1 cellular context compared by ENCODE assay signal in genomic region chr6:31820051-31820389, GRCh38.
TF ChIP-seq lines count a peak whose summit lies in the region.

No MANE protein-coding gene starts in this region.

TF ChIP-seq in K562, 482 proteins besides CTCF, POLR2A, EP300 and RAD21:
- TF ChIP-seq NEUROD1 (IDR thresholded peaks at IDR 0.05; ENCODE audit: borderline replicate concordance, low read depth, low read length, partially characterized antibody) (no peak), KAT7 (CRISPR knock-in tag; IDR thresholded peaks at IDR 0.05; ENCODE audit: borderline replicate concordance) (0 out of 2 replicates have a peak, but pooled peaks have one; percentile 29), MAZ (CRISPR knock-in tag; conservative IDR thresholded peaks at IDR 0.05 in 1 of 2, IDR thresholded peaks at IDR 0.05 in 1 of 2) (0 out of 4 replicates have a peak, but pooled peaks of 1 of the 2 experiments have one; percentile 26), MXD1 (CRISPR knock-in tag; IDR thresholded peaks at IDR 0.05; ENCODE audit: borderline replicate concordance, poor library complexity, severe bottlenecking) (peak; percentile 22), ARID4B (CRISPR knock-in tag; IDR thresholded peaks at IDR 0.05) (peak; percentile 25; the same call in 1 of the 2 replicates), NR2C2 (CRISPR knock-in tag; IDR thresholded peaks at IDR 0.05) (peak; percentile 46; the same call in 1 of the 2 replicates), NR2C2 (tag; IDR thresholded peaks at IDR 0.05) (no peak), FOXA3 (CRISPR knock-in tag; conservative IDR thresholded peaks at IDR 0.05 in 1 of 2, IDR thresholded peaks at IDR 0.05 in 1 of 2) (peak; percentile 87 to 95; a peak in 3 of 4 replicates), RBM22 (IDR thresholded peaks at IDR 0.05; ENCODE audit: low read depth, low read length, poor library complexity, severe bottlenecking) (no peak), E2F4 (CRISPR knock-in tag; IDR thresholded peaks at IDR 0.05; ENCODE audit: low read depth) (no peak)
